In the genomic region with DNA sequence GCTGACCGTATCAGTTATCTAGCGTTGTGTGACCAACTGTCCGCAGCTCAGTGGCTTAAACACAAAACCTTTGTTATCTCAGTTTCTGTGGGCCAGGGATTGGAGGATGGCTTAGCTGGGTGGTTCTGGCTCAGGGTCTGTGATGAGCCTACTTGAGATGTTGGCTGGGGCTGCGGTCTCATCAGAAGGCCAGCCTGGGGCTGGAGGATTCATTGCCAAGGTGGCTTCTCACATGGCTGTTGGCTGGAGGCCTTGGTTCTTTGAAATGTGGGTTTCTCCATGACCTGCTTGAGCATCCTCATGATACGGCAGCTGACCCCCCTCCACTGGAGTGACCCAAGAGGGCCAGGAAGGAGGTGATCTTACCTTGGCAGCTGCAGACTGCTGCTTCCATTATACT, we compare ENCODE assay signal across 30 cellular contexts.
"Had no signal": no experiment of that assay in that cellular context is flagged by ENCODE, and none has a peak within 500 bp of the region (broad histone marks: within the 10 kb centered on the region; RNA-seq: fewer than 3 reads in every experiment).

No MANE protein-coding gene starts in this region.

- H3K36me3 Mint-ChIP-seq: naive B cell had no signal

- DNase-seq: activated CD4-positive, alpha-beta memory T cell treated with anti-CD3 and anti-CD28 coated beads for 36 hours; activated CD4-positive, alpha-beta T cell treated with anti-CD3 and anti-CD28 coated beads, Interleukin-2, amount 10 ng/mL, durations not matched to agents 24 days and 14 days; activated CD4-positive, CD25-positive, alpha-beta regulatory T cell treated with anti-CD3 and anti-CD28 coated beads, Interleukin-2, amount 50 U/mL, for 72 hours; activated CD8-positive, alpha-beta memory T cell treated with anti-CD3 and anti-CD28 coated beads, Interleukin-2, amount 50 U/mL, for 48 hours; activated gamma-delta T cell; activated naive CD4-positive, alpha-beta T cell treated with anti-CD3 and anti-CD28 coated beads, Interleukin-2, amount 50 U/mL, for 16 hours; activated T-cell treated with anti-CD3 and anti-CD28 coated beads, Interleukin-2, amount 50 U/mL, for 24 hours; dermis blood vessel endothelial cell; effector CD4-positive, alpha-beta T cell; kidney; left colon; naive B cell; nephron progenitor cell; ovary; sigmoid colon; small intestine; stimulated activated CD4-positive, alpha-beta T cell treated with anti-CD3 and anti-CD28 coated beads, Interleukin-4, amount 100 ng/mL, for 24 hours; stomach; T-helper 9 cell; thyroid gland; upper lobe of right lung had no signal

- H3K4me3 ChIP-seq: hepatocyte, ovary, sigmoid colon, stomach, thyroid gland, upper lobe of right lung had no signal

- H3K27me3 Mint-ChIP-seq: activated CD4-positive, alpha-beta memory T cell treated with anti-CD3 and anti-CD28 coated beads for 36 hours; activated CD4-positive, alpha-beta T cell treated with anti-CD3 and anti-CD28 coated beads, Interleukin-2, amount 10 ng/mL, durations not matched to agents 24 days and 14 days; activated T-cell treated with anti-CD3 and anti-CD28 coated beads, Interleukin-2, amount 50 U/mL, for 24 hours; naive B cell; progenitor cell of endocrine pancreas; stimulated activated memory B cell treated with anti-CD40 and anti-IgM and Interleukin-4, amounts not matched to agents 10 μg/mL and 1 μg/mL and 100 μg/mL, for 72 hours had no signal

- H3K36me3 ChIP-seq: ovary had no signal

- FAIRE-seq: colon, frontal cortex, kidney, small intestine, TTC549 had no signal

- ATAC-seq: left colon; stimulated activated memory B cell treated with anti-CD40 and anti-IgM and Interleukin-4, amounts not matched to agents 10 μg/mL and 1 μg/mL and 100 μg/mL, for 72 hours; upper lobe of right lung had no signal

- H3K27ac ChIP-seq: epithelial cell of prostate, hepatocyte, ovary, sigmoid colon, stomach, thyroid gland, upper lobe of right lung had no signal

- H3K27ac Mint-ChIP-seq: activated CD4-positive, alpha-beta memory T cell treated with anti-CD3 and anti-CD28 coated beads for 36 hours; activated CD4-positive, alpha-beta T cell treated with anti-CD3 and anti-CD28 coated beads, Interleukin-2, amount 10 ng/mL, durations not matched to agents 24 days and 14 days; activated T-cell treated with anti-CD3 and anti-CD28 coated beads, Interleukin-2, amount 50 U/mL, for 24 hours; mesothelial cell of epicardium; nephron progenitor cell; progenitor cell of endocrine pancreas; T-helper 1 cell treated with Interleukin-12 subunit alpha and Interleukin-12 subunit beta and Interleukin-4 antibody, amounts not matched to agents 30 μg/mL and 1 μg/mL, for 36 hours had no signal

- H3K9me3 Mint-ChIP-seq: stimulated activated memory B cell treated with anti-CD40 and anti-IgM and Interleukin-4, amounts not matched to agents 10 μg/mL and 1 μg/mL and 100 μg/mL, for 72 hours had no signal

- H3K4me3 Mint-ChIP-seq: activated CD4-positive, alpha-beta memory T cell treated with anti-CD3 and anti-CD28 coated beads for 36 hours; activated CD4-positive, alpha-beta T cell treated with anti-CD3 and anti-CD28 coated beads, Interleukin-2, amount 10 ng/mL, durations not matched to agents 24 days and 14 days; activated T-cell treated with anti-CD3 and anti-CD28 coated beads, Interleukin-2, amount 50 U/mL, for 24 hours; mesothelial cell of epicardium; nephron progenitor cell; stimulated activated memory B cell treated with anti-CD40 and anti-IgM and Interleukin-4, amounts not matched to agents 10 μg/mL and 1 μg/mL and 100 μg/mL, for 72 hours; T-helper 1 cell treated with Interleukin-12 subunit alpha and Interleukin-12 subunit beta and Interleukin-4 antibody, amounts not matched to agents 30 μg/mL and 1 μg/mL, for 36 hours had no signal

- H3K27me3 ChIP-seq: hepatocyte, ovary, sigmoid colon, stomach, thyroid gland, upper lobe of right lung had no signal

- H3K9me3 ChIP-seq: ovary, sigmoid colon, thyroid gland, upper lobe of right lung had no signal
